Comparison of ENCODE assay signal across 15 cellular contexts in the genomic region with DNA sequence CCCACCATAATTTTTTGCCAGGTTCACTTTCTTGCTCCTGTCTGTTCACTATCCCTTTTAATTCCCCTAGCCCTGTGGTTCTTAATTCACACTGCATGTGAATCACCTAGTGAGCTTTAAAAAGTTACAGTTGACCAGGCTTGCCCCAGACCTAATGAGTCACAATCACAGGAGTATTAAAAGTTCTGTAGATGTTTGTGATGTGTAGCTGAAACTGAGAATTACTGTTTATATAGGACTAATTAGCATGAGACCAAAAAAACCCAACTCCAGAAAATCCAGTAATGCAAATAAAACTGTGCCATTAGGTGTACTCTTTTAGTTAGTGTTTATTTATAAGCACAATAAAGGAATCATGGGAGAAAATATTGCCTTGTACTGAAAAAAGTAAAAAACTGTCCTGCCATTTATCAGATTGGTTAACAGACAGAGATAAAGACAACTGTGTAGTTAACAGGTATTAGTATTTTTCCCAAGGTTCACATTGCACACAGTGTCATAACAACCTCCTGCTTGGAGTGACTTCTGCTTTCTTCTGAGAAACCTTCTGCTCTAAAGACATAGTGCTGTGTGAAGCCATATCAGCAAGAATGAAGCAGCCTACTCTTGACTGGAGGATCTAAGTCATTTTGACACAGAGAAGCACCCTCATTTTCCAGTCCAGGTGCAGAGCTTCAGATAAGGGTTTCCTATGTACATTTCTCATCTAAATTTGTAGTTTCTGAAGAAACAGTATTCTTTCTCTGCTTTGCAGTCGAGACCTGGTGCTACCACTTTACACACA. TPM values are rescaled to one million over a fixed set of nuclear protein-coding genes. Genes with fewer than 3 reads are reported as not detected.
DNase-seq lines count a peak whose midpoint lies in the region; ATAC-seq, FAIRE-seq and TF ChIP-seq lines count a peak whose summit lies in the region.
"Had no signal": no experiment of that assay in that cellular context is flagged by ENCODE, and none has a peak within 500 bp of the region (broad histone marks: within the 10 kb centered on the region; RNA-seq: fewer than 3 reads in every experiment).

No MANE protein-coding gene starts in this region.

- no peak overlapping the region for H3K4ac ChIP-seq in trophoblast cell (ENCODE audit: low read depth, low read length)

- H3K4me3 ChIP-seq in epithelial cell of esophagus (ENCODE audit: low read length), result no peak overlapping the region
- no peak overlapping the region for H3K4me3 ChIP-seq in trophoblast cell (ENCODE audit: low read depth, low read length)
- no peak overlapping the region for H3K4me3 ChIP-seq in CD4-positive, alpha-beta memory T cell (ENCODE audit: low read length in 2 of 2)
- H3K4me3 ChIP-seq: GM12878, sigmoid colon had no signal

- H3K79me2 ChIP-seq in trophoblast cell (ENCODE audit: control insufficient read depth, insufficient read depth, low read length, poor library complexity), result peaks cover 2% of the 10 kb centered on the region

- H2BK5ac ChIP-seq in trophoblast cell (ENCODE audit: low read depth, low read length, poor library complexity), result no peak overlapping the region

- TF ChIP-seq CTCF in epithelial cell of esophagus (IDR thresholded peaks at IDR 0.05; ENCODE audit: insufficient read depth, low read depth, low read length, missing control alignments), result no peak

- no peak overlapping the region for H3K18ac ChIP-seq in trophoblast cell (ENCODE audit: low read length)

- H3K27me3 Mint-ChIP-seq in CD4-positive, alpha-beta memory T cell, result no peaks in the 10 kb centered on the region
- H3K27me3 Mint-ChIP-seq: brain had no signal

- no peak overlapping the region for H2BK120ac ChIP-seq in trophoblast cell (ENCODE audit: insufficient read depth, low read length, poor library complexity)

- H4K91ac ChIP-seq in trophoblast cell (ENCODE audit: low read depth, low read length), result no peak overlapping the region

- H4K8ac ChIP-seq in trophoblast cell (ENCODE audit: low read depth, low read length), result no peak overlapping the region

- H2BK12ac ChIP-seq in trophoblast cell (ENCODE audit: low read length), result no peak overlapping the region

- H3K4me1 ChIP-seq in trophoblast cell (ENCODE audit: control insufficient read depth in 1 of 2, insufficient read depth in 2 of 2, low read length in 2 of 2), result no peaks in the 10 kb centered on the region
- no peaks in the 10 kb centered on the region for H3K4me1 ChIP-seq in CD4-positive, alpha-beta memory T cell (ENCODE audit: insufficient read depth, low read length)

- no peaks in the 10 kb centered on the region for H3K9me3 ChIP-seq in trophoblast cell (ENCODE audit: insufficient read depth, low read depth, low read length)
- H3K9me3 ChIP-seq in CD4-positive, alpha-beta memory T cell (ENCODE audit: control insufficient read depth in 1 of 2, low read length in 2 of 2), result no peaks in the 10 kb centered on the region
- H3K9me3 ChIP-seq: sigmoid colon had no signal

- no peaks in the 10 kb centered on the region for H3K79me1 ChIP-seq in trophoblast cell (ENCODE audit: low read length)

- no peaks in the 10 kb centered on the region for H3K9me3 Mint-ChIP-seq in CD4-positive, alpha-beta memory T cell
- H3K9me3 Mint-ChIP-seq: activated T-cell treated with anti-CD3 and anti-CD28 coated beads, Interleukin-2, amount 50 U/mL, for 4 hours; brain had no signal

- no peak overlapping the region for H3K14ac ChIP-seq in trophoblast cell (ENCODE audit: low read length)

- no peaks in the 10 kb centered on the region for H3K27me3 ChIP-seq in trophoblast cell (ENCODE audit: insufficient read depth, low read length)
- H3K27me3 ChIP-seq in CD4-positive, alpha-beta memory T cell (ENCODE audit: insufficient read depth, low read length), result no peaks in the 10 kb centered on the region
- H3K27me3 ChIP-seq: sigmoid colon had no signal

- CTCF ChIA-PET in CD4-positive, alpha-beta memory T cell (lab: Charles Lee; ENCODE audit: partially characterized antibody), result no interaction called here

- H3K4me2 ChIP-seq in trophoblast cell (ENCODE audit: low read length), result no peak overlapping the region
- H3K4me2 ChIP-seq: KMS-11 had no signal

- H3K23ac ChIP-seq in trophoblast cell (ENCODE audit: low read length), result peak overlapping the region; percentile 2

- H3K27ac ChIP-seq in trophoblast cell (ENCODE audit: low read depth, low read length), result no peak overlapping the region
- H3K27ac ChIP-seq in CD4-positive, alpha-beta memory T cell (ENCODE audit: low read depth, low read length), result no peak overlapping the region
- H3K27ac ChIP-seq: KMS-11, sigmoid colon had no signal

- H3K4me3 Mint-ChIP-seq in CD4-positive, alpha-beta memory T cell, result no peak overlapping the region
- H3K4me3 Mint-ChIP-seq: activated T-cell treated with anti-CD3 and anti-CD28 coated beads, Interleukin-2, amount 50 U/mL, for 4 hours; brain had no signal

- H3K36me3 Mint-ChIP-seq in CD4-positive, alpha-beta memory T cell, result peaks cover 53 to 65% of the 10 kb centered on the region in 2 donors

- H2AFZ ChIP-seq in trophoblast cell (ENCODE audit: insufficient read depth, low read length, poor library complexity), result no peak overlapping the region

- H3K27ac Mint-ChIP-seq in CD4-positive, alpha-beta memory T cell, result peak overlapping the region in 1 of 7 donors; percentile 53

- H3K9ac ChIP-seq in trophoblast cell (ENCODE audit: low read length), result no peak overlapping the region
- H3K9ac ChIP-seq: KMS-11 had no signal

- DNase-seq in H54 (ENCODE audit: insufficient read length, low spot score) (peak; percentile 36), OCI-M1 (lab: John Stamatoyannopoulos, UW) (peak; percentile 82), epithelial cell of esophagus (ENCODE audit: low read depth) (peak; percentile 85), trophoblast cell (no peak), medulla oblongata (ENCODE audit: extremely low spot score) (no peak), NCI-H2227 treated with DMSO at 0.1 percent for 48 hours (lab: John Stamatoyannopoulos, UW) (no peak)
- DNase-seq in CD4-positive, alpha-beta memory T cell, result no peak
- DNase-seq: activated T-cell treated with anti-CD3 and anti-CD28 coated beads, Interleukin-2, amount 50 U/mL, for 4 hours; sigmoid colon had no signal

- no peak overlapping the region for H4K12ac ChIP-seq in trophoblast cell (ENCODE audit: low read depth, low read length)

- peaks cover 5 to 15% of the 10 kb centered on the region in 2 experiments for H3K36me3 ChIP-seq in trophoblast cell (ENCODE audit: control insufficient read depth in 1 of 2, insufficient read depth in 2 of 2, low read length in 2 of 2)
- H3K36me3 ChIP-seq in CD4-positive, alpha-beta memory T cell (ENCODE audit: insufficient read depth, low read length), result peaks cover 23% of the 10 kb centered on the region

- no peak overlapping the region for H2AK5ac ChIP-seq in trophoblast cell (ENCODE audit: low read length)

- intact Hi-C loops in CD4-positive, alpha-beta memory T cell (cut with micrococcal nuclease), result no loop called here

- ATAC-seq in HG02852 (IDR thresholded peaks at IDR 0.05; ENCODE audit: unreplicated experiment), result no peak
- ATAC-seq: activated T-cell treated with anti-CD3 and anti-CD28 coated beads, Interleukin-2, amount 50 U/mL, for 4 hours; GM12878; Panc1 had no signal

- POLR2A ChIA-PET in CD4-positive, alpha-beta memory T cell (lab: Charles Lee; ENCODE audit: partially characterized antibody), result no interaction called here

- FAIRE-seq in H54 (lab: Jason Lieb, UNC), result peak; percentile 93
- FAIRE-seq: endometrium, GM12878 had no signal

- WGBS in trophoblast cell (ENCODE audit: extremely low coverage, insufficient coverage, insufficient read length), result no CpG with 5 or more reads among the region's 1 CpG

- TF ChIP-seq POLR2A in H54 (IDR thresholded peaks at IDR 0.05; ENCODE audit: low read depth, low read length), result no peak

- peaks cover 5 to 9% (median 8%) of the 10 kb centered on the region in 4 donors for H3K4me1 Mint-ChIP-seq in CD4-positive, alpha-beta memory T cell

RNA-seq across cellular contexts. Expression of gene VAPA, which starts 39.0 kb away (rescaled TPM):
- polyA plus RNA-seq in trophoblast cell (2013), result 181 and 185 TPM in 2 replicates
- total RNA-seq in CD4-positive, alpha-beta memory T cell, result 100 to 1,000 TPM; 113 to 116 TPM
- polyA plus RNA-seq in CD4-positive, alpha-beta memory T cell, result 100 to 1,000 TPM; 206 to 280 TPM

Comparison
In these comparisons a context has a peak if more than half of its experiments do, and no peak if none do; other contexts are left out.
1. DNase-seq: peak in H54 (single experiment), OCI-M1 (single experiment) and epithelial cell of esophagus (single experiment); none in trophoblast cell (0 of 2), medulla oblongata (single experiment), NCI-H2227 treated with DMSO at 0.1 percent for 48 hours (single experiment) and CD4-positive, alpha-beta memory T cell (0 of 5).